ENCODE assay signal across 8 cellular contexts in genomic region chr2:55431982-55432627, GRCh38. TPM values are rescaled to one million over a fixed set of nuclear protein-coding genes. Genes with fewer than 3 reads are reported as not detected.
DNase-seq lines count a peak whose midpoint lies in the region; ATAC-seq, FAIRE-seq and TF ChIP-seq lines count a peak whose summit lies in the region.

No MANE protein-coding gene starts in this region.

- no peak for TF ChIP-seq POLR2A in GM12878 (IDR thresholded peaks at IDR 0.05; ENCODE audit: low read depth, low read length)

- H4K20me1 ChIP-seq in GM12878 (ENCODE audit: control insufficient read depth, insufficient read depth): no peaks in the 10 kb centered on the region

- no peaks in the 10 kb centered on the region; the same call in none of the 2 replicates for H3K4me1 ChIP-seq in GM12878 (ENCODE audit: control insufficient read depth, insufficient read depth, low read length)
- no peaks in the 10 kb centered on the region for H3K4me1 ChIP-seq in upper lobe of right lung

- 31% methylated on average over 3 of the region's 3 CpGs for WGBS in GM12878 (ENCODE audit: insufficient coverage, insufficient replicate concordance, low lambda C conversion rate, missing lambda C conversion rate)

- intact Hi-C loops in GM12878 (cut with micrococcal nuclease; ENCODE audit: unreplicated experiment) (no loop called here), upper lobe of right lung (cut with DNase I) (no loop called here)

- in situ Hi-C loops in GM12878 (cut with MboI): no loop called here

- no TSS peak for BruUV-seq in GM12878 (replicated peaks; lab: Mats Ljungman, UMichigan)

- H3K4me3 ChIP-seq in GM12878 (no peak overlapping the region), upper lobe of right lung (no peak overlapping the region)

- peak; percentile 81 for TF ChIP-seq RAD21 in GM12878 (IDR thresholded peaks at IDR 0.05; ENCODE audit: insufficient read depth, low read depth, low read length)

- FAIRE-seq in GM12878 (lab: Jason Lieb, UNC) (peak; percentile 70), islet of Langerhans (lab: Jason Lieb, UNC) (peak; percentile 69)

- H3K79me2 ChIP-seq in GM12878 (ENCODE audit: control insufficient read depth, insufficient read depth, low read length): no peaks in the 10 kb centered on the region

- peak overlapping the region; percentile 62 for H2AFZ ChIP-seq in GM12878 (ENCODE audit: control insufficient read depth, low read depth, low read length)

- RAD21 ChIA-PET in GM12878 (lab: Charles Lee; ENCODE audit: unreplicated experiment): interaction anchor here (0.7 to 1.7 kb wide), 11 partner anchors 10 to 532 kb away, joined by 3 to 7 read pairs (median 4); no protein-coding TSS in a partner anchor

- POLR2A ChIA-PET in GM12878 (lab: Charles Lee): interaction anchor here (0.9 to 1.0 kb wide), 2 partner anchors 87 to 251 kb away, joined by 3 read pairs; partner anchors contain the start of gene CFAP36

- H3K9ac ChIP-seq in GM12878 (ENCODE audit: control insufficient read depth, insufficient read depth, low read length): no peak overlapping the region

- DNase-seq in AG20443 (ENCODE audit: low spot score) (peak; percentile 51), GM12878 (ENCODE audit: low read depth, low spot score) (no peak), upper lobe of right lung (no peak), DMS79 treated with DMSO at 0.1 percent for 48 hours (lab: John Stamatoyannopoulos, UW) (no peak)
- DNase-seq in activated CD8-positive, alpha-beta memory T cell treated with anti-CD3 and anti-CD28 coated beads for 24 hours: no peak

- no peak overlapping the region for H3K27ac ChIP-seq in GM12878 (ENCODE audit: control insufficient read depth, insufficient read depth)
- no peak overlapping the region for H3K27ac ChIP-seq in upper lobe of right lung

- SMC1A ChIA-PET in GM12878 (lab: Charles Lee; ENCODE audit: uncharacterized antibody, unreplicated experiment): interaction anchor here (0.7 to 1.1 kb wide), 5 partner anchors 20 to 140 kb away, joined by 3 to 4 read pairs (median 3); no protein-coding TSS in a partner anchor

- no peak for TF ChIP-seq EP300 in GM12878 (IDR thresholded peaks at IDR 0.05; ENCODE audit: borderline replicate concordance in 1 of 2, control insufficient read depth in 1 of 2, low read depth in 2 of 2, low read length in 2 of 2)

- CTCF ChIA-PET in GM12878 (lab: Yijun Ruan, JAX): interaction anchor here (0.6 to 2.8 kb wide), 18 partner anchors 9 to 533 kb away, joined by 3 to 9 read pairs (median 3); partner anchors contain the start of genes CLHC1, MTIF2 and RPS27A

- H3K27me3 ChIP-seq in GM12878 (replicated peaks in 1 of 2; ENCODE audit: control insufficient read depth in 2 of 2, insufficient read depth in 2 of 2, low read length in 1 of 2) (no peaks in the 10 kb centered on the region), upper lobe of right lung (no peaks in the 10 kb centered on the region)

- ATAC-seq in GM18861 (IDR thresholded peaks at IDR 0.05; ENCODE audit: unreplicated experiment) (peak; percentile 69), GM12878 (peak; percentile 88), upper lobe of right lung (peak; percentile 79)

- TF ChIP-seq CTCF in LNCAP (IDR thresholded peaks at IDR 0.05) (peak; percentile 52), GM12878 (IDR thresholded peaks at IDR 0.05 in 2 of 3, conservative IDR thresholded peaks at IDR 0.05 in 1 of 3; ENCODE audit: control insufficient read depth in 2 of 3, extremely low read depth in 1 of 3, insufficient read depth in 1 of 3, low read depth in 3 of 3, low read length in 3 of 3) (peak; percentile 63 to 72 (median 64)), upper lobe of right lung (IDR thresholded peaks at IDR 0.05) (peak; percentile 68)

- H3K4me2 ChIP-seq in GM12878 (ENCODE audit: control insufficient read depth, insufficient read depth): peak overlapping the region; percentile 13; the same call in 1 of the 2 replicates

- no peaks in the 10 kb centered on the region for H3K9me3 ChIP-seq in GM12878 (replicated peaks; ENCODE audit: control insufficient read depth, insufficient read depth, low read length)
- no peaks in the 10 kb centered on the region for H3K9me3 ChIP-seq in upper lobe of right lung

- H3K36me3 ChIP-seq in GM12878 (ENCODE audit: control insufficient read depth in 2 of 2, insufficient read depth in 2 of 2, low read length in 1 of 2): no peaks in the 10 kb centered on the region
- H3K36me3 ChIP-seq in upper lobe of right lung: no peaks in the 10 kb centered on the region

TF ChIP-seq in GM12878, 131 proteins besides CTCF, POLR2A, EP300 and RAD21:
- TF ChIP-seq SMC3 (IDR thresholded peaks at IDR 0.05; ENCODE audit: borderline replicate concordance, low read length): peak; percentile 57; the same call in 1 of the 2 replicates
- TF ChIP-seq MYC (IDR thresholded peaks at IDR 0.05; ENCODE audit: insufficient read depth, insufficient read length, insufficient replicate concordance, low read length, severe bottlenecking): no peak

RNA-seq across cellular contexts. Expression of gene CCDC88A, which starts 12.4 kb away (rescaled TPM):
- 108 and 111 TPM in 2 replicates for total RNA-seq in GM12878 (2013; cell fraction: nucleolus; rRNA removed)
- total RNA-seq in GM12878 (2014; rRNA removed) (45.9 and 57.3 TPM in 2 replicates), GM12878 (2014; rRNA removed; fragmentation: Illumina TruSeq; extraction: Trizol) (71.6 and 74.9 TPM in 2 replicates), GM12878 (2021) (56.6 and 65.1 TPM in 2 replicates), upper lobe of right lung (86.1 TPM)
- polyA plus RNA-seq in GM12878 (2011; ENCODE audit: low read depth): 13.6 TPM
- polyA plus RNA-seq in GM12878 (2011; rRNA removed) (1.8 and 3.0 TPM in 2 replicates), GM12878 (2014; fragmentation: Illumina TruSeq; extraction: Trizol) (57.0 and 76.9 TPM in 2 replicates), GM12878 (2014; fragmentation: Nextera tagmentation; extraction: Ambion mirVana) (10 to 100 TPM; 27.7 to 30.2 TPM), GM12878 (2014; rRNA removed) (28.1 and 31.8 TPM in 2 replicates), GM12878 (2016; fragmentation: Nextera tagmentation; extraction: Ambion mirVana) (10 to 100 TPM; 45.8 to 52.4 TPM)
- polyA plus RNA-seq in GM12878 (2011; cell fraction: cytosol; rRNA removed): 0.61 and 0.69 TPM in 2 replicates
- 1.9 and 2.4 TPM in 2 replicates for polyA plus RNA-seq in GM12878 (2011; cell fraction: nucleus; rRNA removed)
- 18.4 and 20.1 TPM in 2 replicates for polyA plus RNA-seq in GM12878 (2012)
- 2.1 and 3.9 TPM in 2 replicates for polyA minus RNA-seq in GM12878 (2011; rRNA and poly(A)+ RNA removed)
- polyA minus RNA-seq in GM12878 (2011; cell fraction: cytosol; rRNA and poly(A)+ RNA removed): 1.4 and 1.6 TPM in 2 replicates
- 2.1 and 4.2 TPM in 2 replicates for polyA minus RNA-seq in GM12878 (2011; cell fraction: nucleus; rRNA and poly(A)+ RNA removed)
